In the genomic region with DNA sequence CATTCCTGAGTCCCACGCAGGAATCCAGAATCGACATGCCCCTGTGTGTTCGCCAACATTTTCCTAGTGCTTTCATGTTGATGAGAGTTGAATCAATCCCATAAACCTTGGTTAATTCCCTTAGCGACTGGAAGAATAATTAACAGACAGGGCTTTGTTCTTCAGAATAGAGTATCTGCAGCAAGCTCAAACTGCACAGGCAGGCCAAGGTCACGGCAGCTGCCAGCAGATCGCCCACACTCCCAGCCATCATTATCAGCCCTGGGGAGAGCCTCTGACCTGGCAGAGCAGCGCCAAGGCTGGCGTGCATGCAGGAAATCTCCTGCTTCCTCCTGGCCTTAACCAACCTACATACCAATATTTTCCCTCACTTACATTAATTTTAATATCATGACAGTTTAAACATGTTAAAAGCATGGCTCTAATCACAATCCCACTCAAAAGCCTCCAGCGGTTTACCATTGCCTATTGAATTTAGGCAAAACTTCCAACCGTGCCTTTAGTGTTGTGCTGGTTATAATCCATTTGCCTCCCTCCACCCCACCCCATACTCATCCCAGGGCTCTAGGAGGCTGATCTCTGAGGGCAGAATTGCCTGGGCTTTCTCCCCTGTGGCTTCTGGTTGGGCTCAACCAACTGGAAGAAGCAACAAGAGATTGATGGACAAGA, we compare ENCODE assay signal across 20 cellular contexts. TPM values are rescaled to one million over a fixed set of nuclear protein-coding genes. Genes with fewer than 3 reads are reported as not detected.
A peak's percentile ranks its signal among the peaks of the same experiment; 100 is the strongest.
DNase-seq lines count a peak whose midpoint lies in the region; ATAC-seq and TF ChIP-seq lines count a peak whose summit lies in the region.
"Had no signal": no experiment of that assay in that cellular context is flagged by ENCODE, and none has a peak within 500 bp of the region (broad histone marks: within the 10 kb centered on the region; RNA-seq: fewer than 3 reads in every experiment).

No MANE protein-coding gene starts in this region.

- H3K4me1 ChIP-seq in right atrium auricular region, result peaks cover 0 to 11% of the 10 kb centered on the region in 2 donors
- H3K4me1 ChIP-seq: A549, suprapubic skin had no signal

- H3K4me1 Mint-ChIP-seq in effector memory CD8-positive, alpha-beta T cell (ENCODE audit: low read depth in 2 of 2), result no peaks in the 10 kb centered on the region
- H3K4me1 Mint-ChIP-seq: stimulated activated effector memory CD8-positive, alpha-beta T cell treated with anti-CD3 and anti-CD28 coated beads, Interleukin-12 subunit alpha, Interleukin-12 subunit beta, amount 100 ng/mL, for 72 hours had no signal

- no peaks in the 10 kb centered on the region for H3K36me3 ChIP-seq in right atrium auricular region
- H3K36me3 ChIP-seq: suprapubic skin had no signal

- no peaks in the 10 kb centered on the region for H3K9me3 ChIP-seq in right atrium auricular region
- H3K9me3 ChIP-seq: A549, suprapubic skin had no signal

- H3K4me3 ChIP-seq in right atrium auricular region, result no peak overlapping the region
- H3K4me3 ChIP-seq: A549, suprapubic skin had no signal

- TF ChIP-seq CTCF in right atrium auricular region (IDR thresholded peaks at IDR 0.05), result no peak

- H3K27me3 ChIP-seq in right atrium auricular region, result no peaks in the 10 kb centered on the region
- H3K27me3 ChIP-seq: suprapubic skin had no signal

- H3K9me3 Mint-ChIP-seq in effector memory CD8-positive, alpha-beta T cell, result peaks cover 0 to 2% of the 10 kb centered on the region in 2 donors
- H3K9me3 Mint-ChIP-seq: HFFc6; stimulated activated effector memory CD8-positive, alpha-beta T cell treated with anti-CD3 and anti-CD28 coated beads, Interleukin-12 subunit alpha, Interleukin-12 subunit beta, amount 100 ng/mL, for 72 hours had no signal

- no peak overlapping the region for H3K4me3 Mint-ChIP-seq in effector memory CD8-positive, alpha-beta T cell
- H3K4me3 Mint-ChIP-seq: activated CD8-positive, alpha-beta T cell treated with anti-CD3 and anti-CD28 coated beads, Interleukin-2, amount 10 ng/mL, durations not matched to agents 7 days and 5 days; HFFc6; stimulated activated effector memory CD8-positive, alpha-beta T cell treated with anti-CD3 and anti-CD28 coated beads, Interleukin-12 subunit alpha, Interleukin-12 subunit beta, amount 100 ng/mL, for 72 hours had no signal

- peaks cover 38 to 67% of the 10 kb centered on the region in 2 donors for H3K27me3 Mint-ChIP-seq in effector memory CD8-positive, alpha-beta T cell

- H3K27ac Mint-ChIP-seq in effector memory CD8-positive, alpha-beta T cell, result no peak overlapping the region
- H3K27ac Mint-ChIP-seq: activated CD8-positive, alpha-beta T cell treated with anti-CD3 and anti-CD28 coated beads, Interleukin-2, amount 10 ng/mL, durations not matched to agents 7 days and 5 days; HFFc6; stimulated activated effector memory CD8-positive, alpha-beta T cell treated with anti-CD3 and anti-CD28 coated beads, Interleukin-12 subunit alpha, Interleukin-12 subunit beta, amount 100 ng/mL, for 72 hours had no signal

- intact Hi-C loops in Right ventricle myocardium inferior (cut with DNase I) (no loop called here), cardiac septum (cut with DNase I) (loop anchor here (5.0 kb wide), 2 partner anchors 91 to 106 kb away; no protein-coding TSS in a partner anchor)

- ATAC-seq in Right ventricle myocardium inferior, result peak; percentile 90
- ATAC-seq in effector memory CD8-positive, alpha-beta T cell (replicated peaks), result no peak
- ATAC-seq: A549; activated CD8-positive, alpha-beta T cell treated with anti-CD3 and anti-CD28 coated beads, Interleukin-2, amount 10 ng/mL, durations not matched to agents 7 days and 5 days; esophagus mucosa; stimulated activated effector memory CD8-positive, alpha-beta T cell treated with anti-CD3 and anti-CD28 coated beads, Interleukin-12 subunit alpha, Interleukin-12 subunit beta, amount 100 ng/mL, for 72 hours had no signal

- DNase-seq in Right ventricle myocardium inferior (ENCODE audit: missing footprints) (no peak), right atrium auricular region (ENCODE audit: low spot score) (no peak), cardiac septum (ENCODE audit: low spot score) (peak; percentile 80), medulla oblongata (ENCODE audit: extremely low spot score) (peak; percentile 21), dermis blood vessel endothelial cell (no peak), NCI-H1092 (lab: John Stamatoyannopoulos, UW) (no peak), iPS-NIHi7 (ENCODE audit: extremely low spot score) (no peak)
- no peak for DNase-seq in effector memory CD8-positive, alpha-beta T cell
- DNase-seq: activated CD8-positive, alpha-beta T cell treated with anti-CD3 and anti-CD28 coated beads, Interleukin-2, amount 10 ng/mL, durations not matched to agents 7 days and 5 days; activated naive CD4-positive, alpha-beta T cell treated with Interleukin-2 at 50 U/mL for 16 hours; activated T-cell treated with anti-CD3 and anti-CD28 coated beads, Interleukin-2, amount 50 U/mL, for 1 hour; caudate nucleus; HFFc6; NCI-H1436; NCI-H774; T1000 had no signal

- peaks cover 2% of the 10 kb centered on the region for H3K36me3 Mint-ChIP-seq in effector memory CD8-positive, alpha-beta T cell (ENCODE audit: insufficient read depth)
- H3K36me3 Mint-ChIP-seq: stimulated activated effector memory CD8-positive, alpha-beta T cell treated with anti-CD3 and anti-CD28 coated beads, Interleukin-12 subunit alpha, Interleukin-12 subunit beta, amount 100 ng/mL, for 72 hours had no signal

- no peak overlapping the region for H3K27ac ChIP-seq in right atrium auricular region
- H3K27ac ChIP-seq: A549, suprapubic skin had no signal

RNA-seq across cellular contexts. Expression of gene NCK2, which starts 46.8 kb away (rescaled TPM):
- total RNA-seq in Right ventricle myocardium inferior (32.9 TPM), right atrium auricular region (10 to 100 TPM; 31.7 to 39.3 TPM), cardiac septum (33.2 TPM), dermis blood vessel endothelial cell (51.1 and 51.6 TPM in 2 replicates)

Comparison
In these comparisons a context has a peak if more than half of its experiments do, and no peak if none do; other contexts are left out.
1. DNase-seq: peak in cardiac septum (single experiment) and medulla oblongata (single experiment); none in Right ventricle myocardium inferior (single experiment), right atrium auricular region (single experiment), dermis blood vessel endothelial cell (single experiment), effector memory CD8-positive, alpha-beta T cell (0 of 3), NCI-H1092 (single experiment) and iPS-NIHi7 (single experiment).